In the genomic region with DNA sequence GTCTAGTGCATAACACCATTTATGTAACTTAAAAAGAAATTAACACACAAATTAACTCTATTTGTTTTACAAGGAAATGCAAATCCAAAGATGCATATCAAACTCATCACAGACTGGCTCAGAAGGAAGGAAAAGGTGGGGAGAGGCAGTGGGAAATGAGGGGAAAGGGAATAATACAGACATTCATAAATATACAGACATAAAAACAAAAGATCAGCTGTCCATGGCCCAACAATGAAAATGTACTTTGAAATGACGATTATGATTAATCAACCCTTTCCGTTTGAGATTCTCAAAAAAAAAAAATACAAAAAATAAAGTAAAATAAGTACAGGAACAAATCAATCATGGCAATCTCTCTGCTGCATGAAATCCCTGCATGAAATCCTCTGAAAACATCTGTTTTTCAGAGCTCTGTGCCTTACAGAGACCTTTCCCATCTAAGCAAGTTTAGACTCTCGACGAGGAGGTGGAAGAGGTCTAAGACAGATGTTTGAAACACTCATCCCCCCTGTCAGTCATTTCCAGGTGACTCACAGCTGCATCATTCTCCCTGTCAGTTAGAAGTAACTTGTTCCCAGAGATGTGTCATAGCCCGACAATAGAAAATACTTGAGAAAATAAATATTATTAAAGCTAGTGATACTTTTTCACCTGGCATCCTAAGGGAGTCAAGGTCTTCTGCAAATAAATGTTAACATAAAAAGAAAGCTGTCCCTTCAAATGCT, we compare ENCODE assay signal across 15 cellular contexts. TPM values are rescaled to one million over a fixed set of nuclear protein-coding genes. Genes with fewer than 3 reads are reported as not detected.
DNase-seq lines count a peak whose midpoint lies in the region; ATAC-seq, FAIRE-seq and TF ChIP-seq lines count a peak whose summit lies in the region.
"Had no signal": no experiment of that assay in that cellular context is flagged by ENCODE, and none has a peak within 500 bp of the region (broad histone marks: within the 10 kb centered on the region; RNA-seq: fewer than 3 reads in every experiment).

No MANE protein-coding gene starts in this region.

- in situ Hi-C loops in ACHN (cut with HindIII; ENCODE audit: low pct_ligation_motif_present, low pct_unique_long_range_greater_than_20kb, low sequenced_read_pairs), result no loop called here
- in situ Hi-C loops in astrocyte of the spinal cord (cut with HindIII; ENCODE audit: low sequenced_read_pairs), result no loop called here

- no peak for ATAC-seq in HG03095 (IDR thresholded peaks at IDR 0.05; ENCODE audit: unreplicated experiment)

- H3K27ac Mint-ChIP-seq in glutamatergic neuron (ENCODE audit: unreplicated experiment), result no peak overlapping the region

- no peaks in the 10 kb centered on the region for H3K9me3 Mint-ChIP-seq in glutamatergic neuron (ENCODE audit: unreplicated experiment)

- no peaks in the 10 kb centered on the region for H3K9me3 ChIP-seq in effector memory CD4-positive, alpha-beta T cell (ENCODE audit: control insufficient read depth, low read length)
- H3K9me3 ChIP-seq: sigmoid colon, thoracic aorta had no signal

- no peak overlapping the region for H3K4me3 ChIP-seq in astrocyte of the spinal cord (ENCODE audit: low read depth, low read length)
- no peak overlapping the region for H3K4me3 ChIP-seq in effector memory CD4-positive, alpha-beta T cell (ENCODE audit: insufficient read depth, low read depth, low read length, poor library complexity, severe bottlenecking)
- H3K4me3 ChIP-seq: sigmoid colon, thoracic aorta had no signal

- TF ChIP-seq CTCF in astrocyte of the spinal cord (IDR thresholded peaks at IDR 0.05; ENCODE audit: low read depth, low read length) (no peak), glutamatergic neuron (IDR thresholded peaks at IDR 0.05; ENCODE audit: partially characterized antibody, unreplicated experiment) (no peak)

- H3K36me3 ChIP-seq in effector memory CD4-positive, alpha-beta T cell (ENCODE audit: control insufficient read depth, insufficient read depth, low read length), result no peaks in the 10 kb centered on the region
- H3K36me3 ChIP-seq: thoracic aorta had no signal

- H3K4me1 ChIP-seq in effector memory CD4-positive, alpha-beta T cell (ENCODE audit: control insufficient read depth, insufficient read depth, low read length, poor library complexity, severe bottlenecking), result no peaks in the 10 kb centered on the region
- H3K4me1 ChIP-seq: sigmoid colon had no signal

- no peak for FAIRE-seq in HTR-8/SVneo (lab: Jason Lieb, UNC)
- FAIRE-seq: G401.6 had no signal

- no peaks in the 10 kb centered on the region for H3K36me3 Mint-ChIP-seq in glutamatergic neuron (ENCODE audit: unreplicated experiment)
- H3K36me3 Mint-ChIP-seq: brain had no signal

- no peak overlapping the region for H3K27ac ChIP-seq in effector memory CD4-positive, alpha-beta T cell (ENCODE audit: insufficient read depth, low read length, poor library complexity, severe bottlenecking)
- H3K27ac ChIP-seq: sigmoid colon, thoracic aorta had no signal

- H3K4me3 Mint-ChIP-seq in glutamatergic neuron (ENCODE audit: unreplicated experiment), result no peak overlapping the region
- H3K4me3 Mint-ChIP-seq: brain had no signal

- no peaks in the 10 kb centered on the region for H3K27me3 ChIP-seq in effector memory CD4-positive, alpha-beta T cell (replicated peaks; ENCODE audit: control insufficient read depth, insufficient read depth, low read length, poor library complexity, severe bottlenecking)
- H3K27me3 ChIP-seq: sigmoid colon had no signal

- DNase-seq in ACHN, result peak; percentile 77
- DNase-seq in HTR-8/SVneo (ENCODE audit: insufficient read length, low spot score), result peak; percentile 24
- DNase-seq in astrocyte of the spinal cord (ENCODE audit: low read depth, low spot score), result peak; percentile 36
- DNase-seq in kidney glomerular epithelial cell (lab: John Stamatoyannopoulos, UW), result peak; percentile 51
- no peak for DNase-seq in effector memory CD4-positive, alpha-beta T cell
- DNase-seq in glutamatergic neuron, result no peak
- no peak for DNase-seq in NCI-H69 (lab: John Stamatoyannopoulos, UW)
- DNase-seq: AML-193, MV-4-11, NCI-H524, sigmoid colon had no signal

- H3K27me3 Mint-ChIP-seq in glutamatergic neuron (ENCODE audit: unreplicated experiment), result no peaks in the 10 kb centered on the region

- no peaks in the 10 kb centered on the region for H3K4me1 Mint-ChIP-seq in glutamatergic neuron (ENCODE audit: low read depth, unreplicated experiment)

RNA-seq across cellular contexts. Expression of a gene that starts 41.4 kb away (rescaled TPM):
- 0.93 TPM for total RNA-seq in glutamatergic neuron (ENCODE audit: unreplicated experiment)

Comparison
In these comparisons a context has a peak if more than half of its experiments do, and no peak if none do; other contexts are left out.
1. DNase-seq: peak in ACHN (single experiment), HTR-8/SVneo (single experiment), astrocyte of the spinal cord (single experiment) and kidney glomerular epithelial cell (single experiment); none in effector memory CD4-positive, alpha-beta T cell (0 of 3), glutamatergic neuron (single experiment) and NCI-H69 (single experiment).